In the genomic region with DNA sequence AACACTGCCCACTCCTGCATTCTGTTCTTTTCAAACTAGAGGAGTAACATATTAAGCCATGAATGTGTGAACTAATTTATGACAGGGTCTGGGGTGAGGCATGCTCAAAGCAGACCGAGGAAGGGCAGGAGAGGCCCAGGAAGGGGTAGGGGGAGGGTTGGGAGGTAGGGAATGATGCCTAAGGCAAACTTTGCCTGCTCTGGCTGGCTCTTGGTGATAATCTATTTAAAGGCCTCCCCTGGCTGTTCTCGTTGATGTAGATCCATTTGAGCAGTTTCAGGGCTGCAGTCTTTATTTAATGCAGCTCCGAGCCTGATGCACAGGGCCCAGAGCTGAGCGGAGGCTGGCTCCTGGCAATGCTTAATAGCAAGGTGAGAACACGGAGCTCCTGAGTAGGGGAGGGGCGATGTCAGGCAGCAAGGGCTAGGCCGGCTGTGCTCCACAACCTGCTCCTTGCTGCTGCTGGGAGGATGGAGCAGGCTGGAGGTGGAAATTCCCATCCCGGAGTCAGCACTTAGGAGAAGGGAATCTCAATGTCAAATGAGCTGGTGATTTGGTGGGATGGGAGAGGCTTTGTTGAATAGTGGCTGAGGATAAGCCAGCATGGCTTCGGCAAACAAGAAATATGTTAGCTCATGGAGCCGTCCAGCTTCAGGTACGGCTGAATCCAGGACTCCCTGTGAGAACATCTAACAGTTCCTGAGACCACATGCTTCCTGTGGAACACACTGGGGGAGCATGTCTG, we compare ENCODE assay signal across 17 cellular contexts.
DNase-seq lines count a peak whose midpoint lies in the region; ATAC-seq and TF ChIP-seq lines count a peak whose summit lies in the region.
"Had no signal": no experiment of that assay in that cellular context is flagged by ENCODE, and none has a peak within 500 bp of the region (broad histone marks: within the 10 kb centered on the region; RNA-seq: fewer than 3 reads in every experiment).

No MANE protein-coding gene starts in this region.

- in situ Hi-C loops in GM13976 (cut with MboI; ENCODE audit: low sequenced_read_pairs, unreplicated experiment), result no loop called here

- TF ChIP-seq POLR2A in sigmoid colon (IDR thresholded peaks at IDR 0.05) (no peak), erythroblast (IDR thresholded peaks at IDR 0.05; ENCODE audit: low read length) (no peak), tibial nerve (IDR thresholded peaks at IDR 0.05) (no peak)

- TF ChIP-seq CTCF in GM13976 (IDR thresholded peaks at IDR 0.05; ENCODE audit: borderline replicate concordance, control extremely low read depth, extremely low read depth, insufficient read depth, missing control alignments) (no peak), kidney epithelial cell (IDR thresholded peaks at IDR 0.05; ENCODE audit: insufficient read depth, low read length, poor library complexity, severe bottlenecking) (no peak), sigmoid colon (IDR thresholded peaks at IDR 0.05) (no peak), tibial nerve (IDR thresholded peaks at IDR 0.05) (no peak)

- no peaks in the 10 kb centered on the region for H3K4me1 ChIP-seq in sigmoid colon
- H3K4me1 ChIP-seq in tibial nerve, result no peaks in the 10 kb centered on the region
- H3K4me1 ChIP-seq: gastroesophageal sphincter, pancreas, SJCRH30 had no signal

- peak; percentile 5 for DNase-seq in GM13976 (ENCODE audit: low spot score)
- DNase-seq in activated CD8-positive, alpha-beta memory T cell treated with anti-CD3 and anti-CD28 coated beads, Interleukin-2, amount 50 U/mL, for 4 hours, result peak; percentile 5
- peak; percentile 34 for DNase-seq in kidney epithelial cell (ENCODE audit: low read depth)
- DNase-seq in sigmoid colon, result peak; percentile 55
- no peak for DNase-seq in erythroblast (lab: John Stamatoyannopoulos, UW)
- no peak for DNase-seq in foreskin melanocyte
- DNase-seq in tibial nerve (ENCODE audit: low spot score in 2 of 2), result no peak
- DNase-seq: activated effector memory CD4-positive, alpha-beta T cell treated with Interleukin-2 at 50 U/mL for 16 hours; amniotic stem cell; NCI-H1694 treated with DMSO at 0.1 percent for 48 hours; NCI-H510A; SJCRH30; stimulated activated naive B cell treated with anti-CD40 and anti-IgM and Interleukin-4, amounts not matched to agents 10 μg/mL and 1 μg/mL and 100 μg/mL, for 72 hours had no signal

- no peaks in the 10 kb centered on the region for H3K36me3 ChIP-seq in kidney epithelial cell (ENCODE audit: control insufficient read depth, insufficient read depth, low read length)
- no peaks in the 10 kb centered on the region for H3K36me3 ChIP-seq in sigmoid colon
- no peaks in the 10 kb centered on the region for H3K36me3 ChIP-seq in tibial nerve
- H3K36me3 ChIP-seq: gastroesophageal sphincter, pancreas, SJCRH30 had no signal

- TF ChIP-seq EP300 in sigmoid colon (IDR thresholded peaks at IDR 0.05), result no peak
- no peak for TF ChIP-seq EP300 in tibial nerve (IDR thresholded peaks at IDR 0.05)

- H3K27me3 ChIP-seq in kidney epithelial cell (ENCODE audit: control insufficient read depth, insufficient read depth, low read length), result peaks cover 33% of the 10 kb centered on the region
- peaks cover 0 to 86% (median 15%) of the 10 kb centered on the region in 3 donors for H3K27me3 ChIP-seq in sigmoid colon
- H3K27me3 ChIP-seq in tibial nerve, result peaks cover 0 to 60% of the 10 kb centered on the region in 2 donors

- intact Hi-C loops in sigmoid colon (cut with DNase I), result no loop called here

- H3K4me3 ChIP-seq in kidney epithelial cell (ENCODE audit: low read depth, low read length) (no peak overlapping the region), sigmoid colon (no peak overlapping the region), tibial nerve (no peak overlapping the region)
- H3K4me3 ChIP-seq: gastroesophageal sphincter, pancreas, SJCRH30, smooth muscle cell had no signal

- H3K27ac ChIP-seq in sigmoid colon (no peak overlapping the region), tibial nerve (no peak overlapping the region)
- H3K27ac ChIP-seq: gastroesophageal sphincter, pancreas, SJCRH30 had no signal

- WGBS in sigmoid colon, 2 donors, result 57 to 61% methylated on average over 11 of the region's 11 CpGs
- 60 to 64% methylated on average over 11 of the region's 11 CpGs for WGBS in tibial nerve, 2 donors

- no peak for ATAC-seq in GM18867 (IDR thresholded peaks at IDR 0.05; ENCODE audit: unreplicated experiment)
- ATAC-seq: gastroesophageal sphincter; pancreas; stimulated activated naive B cell treated with anti-CD40 and anti-IgM and Interleukin-4, amounts not matched to agents 10 μg/mL and 1 μg/mL and 100 μg/mL, for 72 hours had no signal

- H3K9me3 ChIP-seq in sigmoid colon, result no peaks in the 10 kb centered on the region
- H3K9me3 ChIP-seq in tibial nerve, result no peaks in the 10 kb centered on the region
- H3K9me3 ChIP-seq: gastroesophageal sphincter, pancreas, SJCRH30 had no signal

Comparison
In these comparisons a context has a peak if more than half of its experiments do, and no peak if none do; other contexts are left out.
1. DNase-seq: peak in GM13976 (single experiment), activated CD8-positive, alpha-beta memory T cell treated with anti-CD3 and anti-CD28 coated beads, Interleukin-2, amount 50 U/mL, for 4 hours (single experiment), kidney epithelial cell (single experiment) and sigmoid colon (single experiment); none in erythroblast (0 of 2), foreskin melanocyte (single experiment) and tibial nerve (0 of 2).